ENCODE assay signal across 2 cellular contexts in the genomic region with DNA sequence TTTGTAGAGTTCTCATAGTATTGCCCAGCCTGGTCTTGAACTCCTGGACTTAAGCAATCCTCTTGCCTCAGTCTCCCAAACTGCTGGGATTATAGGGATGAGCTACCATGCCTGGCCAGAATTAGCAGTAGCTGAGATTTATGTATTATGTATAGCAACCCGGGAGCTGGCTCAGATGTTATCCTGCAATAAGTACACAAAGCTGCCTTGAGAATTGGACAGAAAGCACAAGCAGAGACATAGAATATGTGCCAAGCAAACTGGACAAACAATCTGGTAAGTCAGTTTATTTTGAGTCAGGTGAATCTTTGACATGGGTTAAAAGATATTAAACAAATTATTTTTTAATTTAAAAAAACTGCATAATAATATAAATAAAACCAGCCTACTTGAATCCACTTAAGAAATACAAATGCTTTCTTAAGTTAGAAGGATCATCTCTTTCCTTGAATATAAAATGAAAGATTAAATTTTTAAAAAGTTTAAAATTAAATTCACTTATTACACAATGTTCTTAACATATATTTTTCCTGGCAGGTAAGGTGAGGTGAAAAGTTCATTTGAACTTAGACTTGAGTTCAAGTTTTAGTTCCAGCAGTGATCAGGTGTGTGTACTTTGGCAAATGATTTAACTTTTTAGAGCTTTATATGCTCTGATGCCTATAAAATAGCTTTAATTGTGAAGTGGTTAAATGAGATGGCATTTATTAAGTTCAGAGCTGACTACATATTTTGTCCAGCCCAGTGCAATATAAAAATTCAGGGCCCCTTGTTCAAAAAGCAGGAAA.
TF ChIP-seq lines count a peak whose summit lies in the region.

No MANE protein-coding gene starts in this region.

TF ChIP-seq in liver, 16 proteins besides CTCF, POLR2A, EP300 and RAD21 (continued from another document):
- TF ChIP-seq, protein P1, sequence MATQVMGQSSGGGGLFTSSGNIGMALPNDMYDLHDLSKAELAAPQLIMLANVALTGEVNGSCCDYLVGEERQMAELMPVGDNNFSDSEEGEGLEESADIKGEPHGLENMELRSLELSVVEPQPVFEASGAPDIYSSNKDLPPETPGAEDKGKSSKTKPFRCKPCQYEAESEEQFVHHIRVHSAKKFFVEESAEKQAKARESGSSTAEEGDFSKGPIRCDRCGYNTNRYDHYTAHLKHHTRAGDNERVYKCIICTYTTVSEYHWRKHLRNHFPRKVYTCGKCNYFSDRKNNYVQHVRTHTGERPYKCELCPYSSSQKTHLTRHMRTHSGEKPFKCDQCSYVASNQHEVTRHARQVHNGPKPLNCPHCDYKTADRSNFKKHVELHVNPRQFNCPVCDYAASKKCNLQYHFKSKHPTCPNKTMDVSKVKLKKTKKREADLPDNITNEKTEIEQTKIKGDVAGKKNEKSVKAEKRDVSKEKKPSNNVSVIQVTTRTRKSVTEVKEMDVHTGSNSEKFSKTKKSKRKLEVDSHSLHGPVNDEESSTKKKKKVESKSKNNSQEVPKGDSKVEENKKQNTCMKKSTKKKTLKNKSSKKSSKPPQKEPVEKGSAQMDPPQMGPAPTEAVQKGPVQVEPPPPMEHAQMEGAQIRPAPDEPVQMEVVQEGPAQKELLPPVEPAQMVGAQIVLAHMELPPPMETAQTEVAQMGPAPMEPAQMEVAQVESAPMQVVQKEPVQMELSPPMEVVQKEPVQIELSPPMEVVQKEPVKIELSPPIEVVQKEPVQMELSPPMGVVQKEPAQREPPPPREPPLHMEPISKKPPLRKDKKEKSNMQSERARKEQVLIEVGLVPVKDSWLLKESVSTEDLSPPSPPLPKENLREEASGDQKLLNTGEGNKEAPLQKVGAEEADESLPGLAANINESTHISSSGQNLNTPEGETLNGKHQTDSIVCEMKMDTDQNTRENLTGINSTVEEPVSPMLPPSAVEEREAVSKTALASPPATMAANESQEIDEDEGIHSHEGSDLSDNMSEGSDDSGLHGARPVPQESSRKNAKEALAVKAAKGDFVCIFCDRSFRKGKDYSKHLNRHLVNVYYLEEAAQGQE (IDR thresholded peaks at IDR 0.05): no peak
- no peak for TF ChIP-seq FOXA2 (IDR thresholded peaks at IDR 0.05)
- TF ChIP-seq TAF1 (conservative IDR thresholded peaks at IDR 0.05): no peak
- TF ChIP-seq, protein P2, sequence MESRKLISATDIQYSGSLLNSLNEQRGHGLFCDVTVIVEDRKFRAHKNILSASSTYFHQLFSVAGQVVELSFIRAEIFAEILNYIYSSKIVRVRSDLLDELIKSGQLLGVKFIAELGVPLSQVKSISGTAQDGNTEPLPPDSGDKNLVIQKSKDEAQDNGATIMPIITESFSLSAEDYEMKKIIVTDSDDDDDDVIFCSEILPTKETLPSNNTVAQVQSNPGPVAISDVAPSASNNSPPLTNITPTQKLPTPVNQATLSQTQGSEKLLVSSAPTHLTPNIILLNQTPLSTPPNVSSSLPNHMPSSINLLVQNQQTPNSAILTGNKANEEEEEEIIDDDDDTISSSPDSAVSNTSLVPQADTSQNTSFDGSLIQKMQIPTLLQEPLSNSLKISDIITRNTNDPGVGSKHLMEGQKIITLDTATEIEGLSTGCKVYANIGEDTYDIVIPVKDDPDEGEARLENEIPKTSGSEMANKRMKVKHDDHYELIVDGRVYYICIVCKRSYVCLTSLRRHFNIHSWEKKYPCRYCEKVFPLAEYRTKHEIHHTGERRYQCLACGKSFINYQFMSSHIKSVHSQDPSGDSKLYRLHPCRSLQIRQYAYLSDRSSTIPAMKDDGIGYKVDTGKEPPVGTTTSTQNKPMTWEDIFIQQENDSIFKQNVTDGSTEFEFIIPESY (IDR thresholded peaks at IDR 0.05): no peak
- TF ChIP-seq GABPA (IDR thresholded peaks at IDR 0.05 in 1 of 2, conservative IDR thresholded peaks at IDR 0.05 in 1 of 2): no peak
- TF ChIP-seq NR2F2 (IDR thresholded peaks at IDR 0.05): no peak
- TF ChIP-seq, protein P3, sequence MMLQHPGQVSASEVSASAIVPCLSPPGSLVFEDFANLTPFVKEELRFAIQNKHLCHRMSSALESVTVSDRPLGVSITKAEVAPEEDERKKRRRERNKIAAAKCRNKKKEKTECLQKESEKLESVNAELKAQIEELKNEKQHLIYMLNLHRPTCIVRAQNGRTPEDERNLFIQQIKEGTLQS (IDR thresholded peaks at IDR 0.05): no peak
- no peak for TF ChIP-seq FOXA1 (IDR thresholded peaks at IDR 0.05)
- peak; percentile 80 to 82 for TF ChIP-seq RXRA (IDR thresholded peaks at IDR 0.05)
- peak; percentile 41 to 52 for TF ChIP-seq HNF4A (conservative IDR thresholded peaks at IDR 0.05)
- TF ChIP-seq HNF4G (IDR thresholded peaks at IDR 0.05): no peak
- peak; percentile 8 for TF ChIP-seq SP1 (IDR thresholded peaks at IDR 0.05)
- no peak for TF ChIP-seq JUND (IDR thresholded peaks at IDR 0.05)
- no peak for TF ChIP-seq YY1 (IDR thresholded peaks at IDR 0.05)
- TF ChIP-seq EGR1 (IDR thresholded peaks at IDR 0.05; ENCODE audit: low read depth in 2 of 2): no peak

TF ChIP-seq in HepG2, 621 proteins besides CTCF, POLR2A, EP300 and RAD21 (continued from another document):
- TF ChIP-seq TOE1 (CRISPR knock-in tag; IDR thresholded peaks at IDR 0.05): no peak
- no peak for TF ChIP-seq HNRNPUL1 (IDR thresholded peaks at IDR 0.05; ENCODE audit: low read depth, low read length)
- TF ChIP-seq, protein P4, sequence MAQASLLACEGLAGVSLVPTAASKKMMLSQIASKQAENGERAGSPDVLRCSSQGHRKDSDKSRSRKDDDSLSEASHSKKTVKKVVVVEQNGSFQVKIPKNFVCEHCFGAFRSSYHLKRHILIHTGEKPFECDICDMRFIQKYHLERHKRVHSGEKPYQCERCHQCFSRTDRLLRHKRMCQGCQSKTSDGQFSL (CRISPR knock-in tag; IDR thresholded peaks at IDR 0.05): no peak
- TF ChIP-seq, protein P5, sequence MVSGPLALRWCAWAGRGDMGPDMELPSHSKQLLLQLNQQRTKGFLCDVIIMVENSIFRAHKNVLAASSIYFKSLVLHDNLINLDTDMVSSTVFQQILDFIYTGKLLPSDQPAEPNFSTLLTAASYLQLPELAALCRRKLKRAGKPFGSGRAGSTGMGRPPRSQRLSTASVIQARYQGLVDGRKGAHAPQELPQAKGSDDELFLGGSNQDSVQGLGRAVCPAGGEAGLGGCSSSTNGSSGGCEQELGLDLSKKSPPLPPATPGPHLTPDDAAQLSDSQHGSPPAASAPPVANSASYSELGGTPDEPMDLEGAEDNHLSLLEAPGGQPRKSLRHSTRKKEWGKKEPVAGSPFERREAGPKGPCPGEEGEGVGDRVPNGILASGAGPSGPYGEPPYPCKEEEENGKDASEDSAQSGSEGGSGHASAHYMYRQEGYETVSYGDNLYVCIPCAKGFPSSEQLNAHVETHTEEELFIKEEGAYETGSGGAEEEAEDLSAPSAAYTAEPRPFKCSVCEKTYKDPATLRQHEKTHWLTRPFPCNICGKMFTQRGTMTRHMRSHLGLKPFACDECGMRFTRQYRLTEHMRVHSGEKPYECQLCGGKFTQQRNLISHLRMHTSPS (CRISPR knock-in tag; IDR thresholded peaks at IDR 0.05; ENCODE audit: low read depth): no peak
- TF ChIP-seq, protein P6, sequence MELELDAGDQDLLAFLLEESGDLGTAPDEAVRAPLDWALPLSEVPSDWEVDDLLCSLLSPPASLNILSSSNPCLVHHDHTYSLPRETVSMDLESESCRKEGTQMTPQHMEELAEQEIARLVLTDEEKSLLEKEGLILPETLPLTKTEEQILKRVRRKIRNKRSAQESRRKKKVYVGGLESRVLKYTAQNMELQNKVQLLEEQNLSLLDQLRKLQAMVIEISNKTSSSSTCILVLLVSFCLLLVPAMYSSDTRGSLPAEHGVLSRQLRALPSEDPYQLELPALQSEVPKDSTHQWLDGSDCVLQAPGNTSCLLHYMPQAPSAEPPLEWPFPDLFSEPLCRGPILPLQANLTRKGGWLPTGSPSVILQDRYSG (CRISPR knock-in tag; IDR thresholded peaks at IDR 0.05): no peak
- no peak for TF ChIP-seq ZNF431 (CRISPR knock-in tag; IDR thresholded peaks at IDR 0.05; ENCODE audit: borderline replicate concordance, low read depth)
- no peak for TF ChIP-seq PCBP2 (optimal IDR thresholded peaks at IDR 0.05; ENCODE audit: low read depth, low read length, poor library complexity, severe bottlenecking)
- TF ChIP-seq SRSF9 (IDR thresholded peaks at IDR 0.05; ENCODE audit: borderline replicate concordance, insufficient read depth, low read depth, low read length, poor library complexity, severe bottlenecking): no peak
- no peak for TF ChIP-seq ZSCAN22 (CRISPR knock-in tag; IDR thresholded peaks at IDR 0.05)
